ENCODE assay signal across 2 cellular contexts in genomic region chr3:12603969-12604368, GRCh38.
A peak's percentile ranks its signal among the peaks of the same experiment; 100 is the strongest.
TF ChIP-seq lines count a peak whose summit lies in the region.

No MANE protein-coding gene starts in this region.

TF ChIP-seq in SK-N-SH, 30 proteins besides CTCF, POLR2A, EP300 and RAD21:
- TF ChIP-seq REST (IDR thresholded peaks at IDR 0.05; ENCODE audit: low read depth, low read length) (peak; percentile 88), PBX3 (IDR thresholded peaks at IDR 0.05) (no peak)
TF ChIP-seq in SK-N-SH: peak in this region for 1.

TF ChIP-seq in SK-N-SH treated with all-trans-retinoic acid at 6 μM for 48 hours, 23 proteins besides CTCF, POLR2A, EP300 and RAD21 (continued from another document):
- TF ChIP-seq ZNF8 (CRISPR knock-in tag; IDR thresholded peaks at IDR 0.05) (no peak), TCF4 (CRISPR knock-in tag; IDR thresholded peaks at IDR 0.05; ENCODE audit: borderline replicate concordance) (no peak), BACH2 (CRISPR knock-in tag; IDR thresholded peaks at IDR 0.05; ENCODE audit: borderline replicate concordance) (no peak), ZNF565 (CRISPR knock-in tag; conservative IDR thresholded peaks at IDR 0.05; ENCODE audit: low read depth) (no peak), OSR1 (CRISPR knock-in tag; IDR thresholded peaks at IDR 0.05) (no peak), GLIS3 (CRISPR knock-in tag; IDR thresholded peaks at IDR 0.05) (no peak)
